Comparison of ENCODE assay signal across 15 cellular contexts in genomic region chr10:6491841-6492609, GRCh38.
DNase-seq lines count a peak whose midpoint lies in the region; ATAC-seq and TF ChIP-seq lines count a peak whose summit lies in the region.
"Had no signal": no experiment of that assay in that cellular context is flagged by ENCODE, and none has a peak within 500 bp of the region (broad histone marks: within the 10 kb centered on the region; RNA-seq: fewer than 3 reads in every experiment).

No MANE protein-coding gene starts in this region.

- H3K36me3 Mint-ChIP-seq in activated naive CD8-positive, alpha-beta T cell: peaks cover 18% of the 10 kb centered on the region
- H3K36me3 Mint-ChIP-seq in glutamatergic neuron (ENCODE audit: unreplicated experiment): no peaks in the 10 kb centered on the region

- H3K36me3 ChIP-seq in KOPT-K1 (ENCODE audit: insufficient read depth, low read length) (peaks cover 81% of the 10 kb centered on the region), mesendoderm (ENCODE audit: control insufficient read depth, insufficient read depth, low read length) (no peaks in the 10 kb centered on the region)
- H3K36me3 ChIP-seq: adrenal gland had no signal

- H3K27me3 ChIP-seq in mesendoderm (ENCODE audit: insufficient read depth, low read length, poor library complexity): no peaks in the 10 kb centered on the region
- H3K27me3 ChIP-seq: adrenal gland had no signal

- no peak overlapping the region for H3K9ac ChIP-seq in mesendoderm (ENCODE audit: low read length)
- H3K9ac ChIP-seq: parathyroid adenoma had no signal

- no peak overlapping the region for H3K18ac ChIP-seq in mesendoderm (ENCODE audit: low read length)

- WGBS in mesendoderm (ENCODE audit: extremely low coverage, insufficient coverage, low lambda C conversion rate): no CpG with 5 or more reads among the region's 9 CpGs

- no peak overlapping the region for H3K4me3 ChIP-seq in mesendoderm (ENCODE audit: low read length)
- H3K4me3 ChIP-seq: adrenal gland had no signal

- no peaks in the 10 kb centered on the region for H3K4me1 ChIP-seq in mesendoderm (ENCODE audit: control insufficient read depth, low read depth, low read length)
- H3K4me1 ChIP-seq: adrenal gland, parathyroid adenoma had no signal

- no peak overlapping the region for H3K23ac ChIP-seq in mesendoderm (ENCODE audit: low read length)

- H2BK15ac ChIP-seq in mesendoderm (replicated peaks; ENCODE audit: low read depth): no peak overlapping the region

- H3K56ac ChIP-seq in mesendoderm (ENCODE audit: low read length): no peak overlapping the region

- peak overlapping the region; percentile 98 for H3K27ac Mint-ChIP-seq in activated naive CD8-positive, alpha-beta T cell
- no peak overlapping the region for H3K27ac Mint-ChIP-seq in glutamatergic neuron (ENCODE audit: unreplicated experiment)
- H3K27ac Mint-ChIP-seq: H9 had no signal

- TF ChIP-seq CTCF in glutamatergic neuron (IDR thresholded peaks at IDR 0.05; ENCODE audit: partially characterized antibody, unreplicated experiment): no peak

- no peak overlapping the region for H4K8ac ChIP-seq in mesendoderm (ENCODE audit: low read depth, low read length)

- H3K4ac ChIP-seq in mesendoderm (ENCODE audit: low read depth, low read length): no peak overlapping the region

- no peak overlapping the region for H4K5ac ChIP-seq in mesendoderm (ENCODE audit: low read length)

- no peak overlapping the region for H3K4me3 Mint-ChIP-seq in activated naive CD8-positive, alpha-beta T cell
- no peak overlapping the region for H3K4me3 Mint-ChIP-seq in glutamatergic neuron (ENCODE audit: unreplicated experiment)
- H3K4me3 Mint-ChIP-seq: H9 had no signal

- no peaks in the 10 kb centered on the region for H3K79me2 ChIP-seq in mesendoderm (ENCODE audit: control insufficient read depth, insufficient read depth, low read length)
- H3K79me2 ChIP-seq: parathyroid adenoma had no signal

- peak overlapping the region; percentile 48 for H3K27ac ChIP-seq in KOPT-K1 (ENCODE audit: low read depth, low read length, poor library complexity, severe bottlenecking)
- H3K27ac ChIP-seq in mesendoderm (ENCODE audit: low read depth, low read length): no peak overlapping the region
- H3K27ac ChIP-seq: adrenal gland, C4-2B, parathyroid adenoma had no signal

- no peak overlapping the region for H2BK5ac ChIP-seq in mesendoderm (ENCODE audit: low read length)

- H3K4me1 Mint-ChIP-seq in activated naive CD8-positive, alpha-beta T cell (ENCODE audit: low read depth): peaks cover 31% of the 10 kb centered on the region
- H3K4me1 Mint-ChIP-seq in glutamatergic neuron (ENCODE audit: low read depth, unreplicated experiment): no peaks in the 10 kb centered on the region
- H3K4me1 Mint-ChIP-seq: H9 had no signal

- no peaks in the 10 kb centered on the region for H3K9me3 ChIP-seq in KOPT-K1 (ENCODE audit: insufficient read depth, low read length, poor library complexity, severe bottlenecking)
- H3K9me3 ChIP-seq: adrenal gland had no signal

- H3K79me1 ChIP-seq in mesendoderm (ENCODE audit: low read length): no peaks in the 10 kb centered on the region

- no peaks in the 10 kb centered on the region for H3K9me3 Mint-ChIP-seq in activated naive CD8-positive, alpha-beta T cell (ENCODE audit: low read depth)
- no peaks in the 10 kb centered on the region for H3K9me3 Mint-ChIP-seq in glutamatergic neuron (ENCODE audit: unreplicated experiment)
- H3K9me3 Mint-ChIP-seq: H9 had no signal

- H2BK120ac ChIP-seq in mesendoderm (ENCODE audit: low read depth, low read length): no peak overlapping the region

- DNase-seq in activated CD4-positive, CD25-positive, alpha-beta regulatory T cell (lab: John Stamatoyannopoulos, UW): no peak
- DNase-seq in mesendoderm: peak; percentile 70
- DNase-seq in glutamatergic neuron: no peak
- DNase-seq: adrenal gland, H9, NCI-H1048, NCI-H2171 treated with DMSO at 0.1 percent for 48 hours, RPMI8226 had no signal

- H2AK5ac ChIP-seq in mesendoderm (ENCODE audit: low read length): no peak overlapping the region

- ATAC-seq in activated CD4-positive, CD25-positive, alpha-beta regulatory T cell treated with anti-CD3 and anti-CD28 coated beads, Interleukin-2, amount 50 U/mL, for 24 hours: peak; percentile 72 to 77
- ATAC-seq in GM19035 (IDR thresholded peaks at IDR 0.05; ENCODE audit: unreplicated experiment) (no peak), GM21786 (IDR thresholded peaks at IDR 0.05; ENCODE audit: unreplicated experiment) (no peak)

- no peaks in the 10 kb centered on the region for H3K27me3 Mint-ChIP-seq in activated naive CD8-positive, alpha-beta T cell
- H3K27me3 Mint-ChIP-seq in glutamatergic neuron (ENCODE audit: unreplicated experiment): peaks cover 6% of the 10 kb centered on the region

- H3K4me2 ChIP-seq in mesendoderm (ENCODE audit: low read length): no peak overlapping the region

Comparison
In these comparisons a context has a peak if more than half of its experiments do, and no peak if none do; other contexts are left out.
1. ATAC-seq: peak in activated CD4-positive, CD25-positive, alpha-beta regulatory T cell treated with anti-CD3 and anti-CD28 coated beads, Interleukin-2, amount 50 U/mL, for 24 hours (2 of 2); none in GM19035 (single experiment) and GM21786 (single experiment).